ENCODE assay signal across 10 cellular contexts in the genomic region with DNA sequence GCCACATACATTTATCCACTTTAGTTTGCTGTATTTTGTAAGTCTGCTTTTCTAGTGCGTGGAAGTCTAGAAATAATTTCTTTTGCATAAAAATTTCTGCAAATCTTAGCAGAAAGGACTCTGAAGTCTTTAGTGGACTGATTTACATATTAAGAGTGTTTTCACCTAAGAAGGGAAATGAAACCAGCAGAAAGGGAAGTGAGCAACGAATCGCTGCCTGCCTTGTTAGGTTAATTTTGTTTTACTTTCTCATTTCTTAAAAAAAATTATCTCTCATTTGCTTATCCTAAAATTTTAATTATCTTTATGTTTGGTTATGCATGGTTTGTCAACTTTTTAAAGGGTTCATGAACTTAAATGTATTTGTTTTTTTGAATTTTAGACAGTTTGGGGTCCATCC. TPM values are rescaled to one million over a fixed set of nuclear protein-coding genes. Genes with fewer than 3 reads are reported as not detected.
A peak's percentile ranks its signal among the peaks of the same experiment; 100 is the strongest.
DNase-seq lines count a peak whose midpoint lies in the region; ATAC-seq and TF ChIP-seq lines count a peak whose summit lies in the region.
"Had no signal": no experiment of that assay in that cellular context is flagged by ENCODE, and none has a peak within 500 bp of the region (broad histone marks: within the 10 kb centered on the region; RNA-seq: fewer than 3 reads in every experiment).

No MANE protein-coding gene starts in this region.

- H3K4me1 Mint-ChIP-seq in activated T-helper 17 cell treated with anti-CD3 and anti-CD28 coated beads, Interleukin-2, amount 50 U/mL, for 72 hours = peaks cover 46% of the 10 kb centered on the region
- H3K4me1 Mint-ChIP-seq: mesothelial cell of epicardium had no signal

- no peaks in the 10 kb centered on the region for H3K9me2 ChIP-seq in DOHH2 (replicated peaks; ENCODE audit: control insufficient read depth, low read length)

- TF ChIP-seq CTCF in DOHH2 (IDR thresholded peaks at IDR 0.05; ENCODE audit: low read depth, low read length, poor library complexity, severe bottlenecking) (no peak), A673 (conservative IDR thresholded peaks at IDR 0.05; ENCODE audit: low read depth, low read length) (no peak)

- H4K20me1 ChIP-seq in DOHH2 (ENCODE audit: control insufficient read depth, insufficient read depth, low read depth, low read length) = no peaks in the 10 kb centered on the region

- ATAC-seq in GM19455 (IDR thresholded peaks at IDR 0.05; ENCODE audit: unreplicated experiment) (peak; percentile 59), HG03342 (IDR thresholded peaks at IDR 0.05; ENCODE audit: unreplicated experiment) (peak; percentile 74)
- ATAC-seq in activated T-helper 17 cell treated with anti-CD3 and anti-CD28 coated beads, Interleukin-2, amount 50 U/mL, for 72 hours (replicated peaks) = peak; percentile 43

- H3K36me3 ChIP-seq in DOHH2 (ENCODE audit: control insufficient read depth, low read length) (peaks cover 34% of the 10 kb centered on the region), A673 (ENCODE audit: insufficient read depth, low read length, poor library complexity, severe bottlenecking) (peaks cover 4% of the 10 kb centered on the region)

- H3K4me2 ChIP-seq in DOHH2 (ENCODE audit: low read length) = peak overlapping the region; percentile 79

- DNase-seq in A673 (ENCODE audit: low spot score) (no peak), cortex of kidney (lab: John Stamatoyannopoulos, UW) (no peak), DMS 273 treated with DMSO at 0.1 percent for 48 hours (lab: John Stamatoyannopoulos, UW) (no peak), posterior cingulate gyrus (no peak)

- H3K4me3 Mint-ChIP-seq in activated T-helper 17 cell treated with anti-CD3 and anti-CD28 coated beads, Interleukin-2, amount 50 U/mL, for 72 hours = peak overlapping the region; percentile 93
- H3K4me3 Mint-ChIP-seq: mesothelial cell of epicardium had no signal

- no peaks in the 10 kb centered on the region for H3K9me3 Mint-ChIP-seq in activated T-helper 17 cell treated with anti-CD3 and anti-CD28 coated beads, Interleukin-2, amount 50 U/mL, for 72 hours
- H3K9me3 Mint-ChIP-seq: mesothelial cell of epicardium had no signal

- H3K4me1 ChIP-seq in DOHH2 (ENCODE audit: control insufficient read depth, low read length) (peaks cover 81% of the 10 kb centered on the region), A673 (ENCODE audit: insufficient read depth, low read length, poor library complexity, severe bottlenecking) (peaks cover 8% of the 10 kb centered on the region)

- H3K27ac ChIP-seq in DOHH2 (ENCODE audit: low read depth, low read length) = peak overlapping the region; percentile 97
- H3K27ac ChIP-seq in A673 (ENCODE audit: low read depth, low read length, poor library complexity, severe bottlenecking) = no peak overlapping the region

- peaks cover 31% of the 10 kb centered on the region for H3F3A ChIP-seq in DOHH2 (ENCODE audit: control insufficient read depth, insufficient read depth)

- H3K36me3 Mint-ChIP-seq in activated T-helper 17 cell treated with anti-CD3 and anti-CD28 coated beads, Interleukin-2, amount 50 U/mL, for 72 hours (ENCODE audit: low read depth) = peaks cover 71% of the 10 kb centered on the region

- no peaks in the 10 kb centered on the region for H3K27me3 Mint-ChIP-seq in activated T-helper 17 cell treated with anti-CD3 and anti-CD28 coated beads, Interleukin-2, amount 50 U/mL, for 72 hours

- peak overlapping the region; percentile 85 for H3K27ac Mint-ChIP-seq in activated T-helper 17 cell treated with anti-CD3 and anti-CD28 coated beads, Interleukin-2, amount 50 U/mL, for 72 hours
- H3K27ac Mint-ChIP-seq: mesothelial cell of epicardium had no signal

- H3K9me3 ChIP-seq in DOHH2 (ENCODE audit: control insufficient read depth, insufficient read depth, low read length) (no peaks in the 10 kb centered on the region), A673 (ENCODE audit: low read depth, low read length, poor library complexity, severe bottlenecking) (no peaks in the 10 kb centered on the region)

- CTCF ChIA-PET in A673 (lab: Charles Lee) = no interaction called here

- intact Hi-C loops in A673 (cut with micrococcal nuclease; ENCODE audit: unreplicated experiment) (no loop called here), posterior cingulate gyrus (cut with DNase I) (no loop called here)

- H3K27me3 ChIP-seq in DOHH2 (ENCODE audit: control insufficient read depth, low read length) = no peaks in the 10 kb centered on the region
- H3K27me3 ChIP-seq in A673 (replicated peaks; ENCODE audit: insufficient read depth, low read depth, low read length, poor library complexity) = no peaks in the 10 kb centered on the region

- no TSS peak for BruUV-seq in A673 (replicated peaks; lab: Mats Ljungman, UMichigan)

- POLR2A ChIA-PET in A673 (lab: Charles Lee; ENCODE audit: low non-redundant PET) = no interaction called here

- H3K4me3 ChIP-seq in DOHH2 (ENCODE audit: low read length) (peak overlapping the region; percentile 73), A673 (ENCODE audit: low read depth, low read length, poor library complexity, severe bottlenecking) (no peak overlapping the region)

- peaks cover 30% of the 10 kb centered on the region for H3K79me2 ChIP-seq in DOHH2 (ENCODE audit: control insufficient read depth, low read length)

RNA-seq across cellular contexts. Expression of gene GPR18, which starts 0.8 kb away (rescaled TPM):
- total RNA-seq in activated T-helper 17 cell treated with anti-CD3 and anti-CD28 coated beads, Interleukin-2, amount 50 U/mL, for 72 hours = 10 to 100 TPM in 1 of 2 donors, 1 to 10 TPM in 1; 8.7 to 10.1 TPM
- total RNA-seq in A673 (2021) = not detected in 2 replicates
- total RNA-seq: IMR-90, mesothelial cell of epicardium had no signal

RNA-seq across cellular contexts. Expression of gene GPR183, which starts 48.3 kb away (rescaled TPM):
- total RNA-seq in activated T-helper 17 cell treated with anti-CD3 and anti-CD28 coated beads, Interleukin-2, amount 50 U/mL, for 72 hours = 10 to 100 TPM; 92.4 to 95.1 TPM
- not detected in 2 replicates for total RNA-seq in A673 (2021)

RNA-seq across cellular contexts. Expression of gene UBAC2, which starts 58.3 kb away (rescaled TPM):
- 10 to 100 TPM; 39.0 to 46.1 TPM for total RNA-seq in activated T-helper 17 cell treated with anti-CD3 and anti-CD28 coated beads, Interleukin-2, amount 50 U/mL, for 72 hours
- total RNA-seq in A673 (2021) = 45.8 and 46.2 TPM in 2 replicates

Comparison
In these comparisons a context has a peak if more than half of its experiments do, and no peak if none do; other contexts are left out.
1. RNA of gene GPR183, which starts 48.3 kb away (total RNA-seq): 92.4 to 95.1 TPM in activated T-helper 17 cell treated with anti-CD3 and anti-CD28 coated beads, Interleukin-2, amount 50 U/mL, for 72 hours; not detected in A673; every median in the first group is over 10 times any median in the second.
2. Peak in every context shown above with its lines, with median percentiles within 50 percentile points of each other: ATAC-seq.